ENCODE assay signal across 8 cellular contexts in the genomic region with DNA sequence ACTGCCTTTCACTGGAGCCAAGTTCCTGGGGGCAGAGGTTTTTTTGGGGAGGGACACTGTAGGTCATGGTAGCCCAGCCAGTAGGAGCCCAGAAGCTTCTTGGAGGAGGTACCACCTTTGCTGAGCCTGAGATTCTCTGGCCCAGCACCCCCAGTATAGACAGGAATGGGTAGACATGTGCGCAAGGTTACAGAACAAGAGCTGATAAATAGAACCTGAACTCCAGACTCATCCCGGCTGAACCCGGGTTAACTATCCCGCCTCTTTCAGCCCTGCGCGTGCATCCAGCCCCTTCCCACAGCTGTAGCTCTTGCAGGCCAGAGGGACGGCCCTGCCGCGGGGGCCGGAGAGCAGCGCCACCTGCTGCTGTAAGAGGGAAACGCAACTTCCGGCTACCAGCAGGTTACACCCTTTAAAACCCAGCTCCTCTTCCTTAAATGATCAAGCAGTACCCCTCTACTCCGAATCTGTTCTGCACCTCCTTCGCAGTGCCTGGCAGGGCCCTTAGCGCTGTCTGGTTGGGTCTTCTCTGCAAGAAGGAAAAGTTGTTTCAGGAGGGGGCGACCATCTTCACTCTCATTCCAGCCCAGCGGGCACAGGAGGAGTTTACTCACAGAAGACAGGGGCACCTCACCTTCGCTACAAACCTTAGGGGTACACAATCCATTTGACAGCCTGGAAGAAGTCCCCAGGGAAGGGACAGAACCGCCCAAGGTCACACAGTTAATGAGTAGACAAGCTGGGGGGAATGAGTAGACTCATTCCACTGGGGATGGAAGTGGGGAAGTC. TPM values are rescaled to one million over a fixed set of nuclear protein-coding genes. Genes with fewer than 3 reads are reported as not detected.
DNase-seq lines count a peak whose midpoint lies in the region; ATAC-seq and TF ChIP-seq lines count a peak whose summit lies in the region.

No MANE protein-coding gene starts in this region.

- H3K27ac Mint-ChIP-seq in activated CD4-positive, alpha-beta T cell treated with anti-CD3 and anti-CD28 coated beads, Interleukin-2, amount 10 ng/mL, durations not matched to agents 24 days and 14 days: no peak overlapping the region

- no peak overlapping the region for H3K4me3 Mint-ChIP-seq in activated CD4-positive, alpha-beta T cell treated with anti-CD3 and anti-CD28 coated beads, Interleukin-2, amount 10 ng/mL, durations not matched to agents 24 days and 14 days

- intact Hi-C loops in activated CD4-positive, alpha-beta T cell treated with anti-CD3 and anti-CD28 coated beads, Interleukin-2, amount 10 ng/mL, durations not matched to agents 24 days and 14 days (cut with micrococcal nuclease): loop anchor here (1.0 to 2.0 kb wide), 2 partner anchors 83 to 291 kb away; no protein-coding TSS in a partner anchor
- intact Hi-C loops in dorsolateral prefrontal cortex (cut with DNase I): loop anchor here (2.0 to 10.0 kb wide), 6 partner anchors 82 to 293 kb away; partner anchors contain the start of gene TBC1D20 (in 1 of the 2)

- peak overlapping the region in 3 of 59 donors; percentile 0 to 23 (median 6) for H3K4me3 ChIP-seq in dorsolateral prefrontal cortex

- H3K27ac ChIP-seq in dorsolateral prefrontal cortex: peak overlapping the region in 27 of 59 donors; percentile 1 to 70 (median 34)

- H3K9me3 Mint-ChIP-seq in activated CD4-positive, alpha-beta T cell treated with anti-CD3 and anti-CD28 coated beads, Interleukin-2, amount 10 ng/mL, durations not matched to agents 24 days and 14 days: no peaks in the 10 kb centered on the region

- peaks cover 22% of the 10 kb centered on the region for H3K27me3 Mint-ChIP-seq in activated CD4-positive, alpha-beta T cell treated with anti-CD3 and anti-CD28 coated beads, Interleukin-2, amount 10 ng/mL, durations not matched to agents 24 days and 14 days

- peak; percentile 75 for ATAC-seq in HG03066 (IDR thresholded peaks at IDR 0.05; ENCODE audit: low read depth, unreplicated experiment)
- ATAC-seq in GM21515 (IDR thresholded peaks at IDR 0.05; ENCODE audit: unreplicated experiment): no peak

- H3K27me3 ChIP-seq in dorsolateral prefrontal cortex: no peaks in the 10 kb centered on the region

- peak; percentile 98 for TF ChIP-seq CTCF in GM12873 (IDR thresholded peaks at IDR 0.05; ENCODE audit: insufficient read depth, low read depth, low read length, missing control alignments)
- TF ChIP-seq CTCF in dorsolateral prefrontal cortex (IDR thresholded peaks at IDR 0.05 in 54 of 56, conservative IDR thresholded peaks at IDR 0.05 in 2 of 56; ENCODE audit: low read depth in 1 of 56, partially characterized antibody in 56 of 56): peak; percentile 89 to 99 (median 96)

- peaks cover 33% of the 10 kb centered on the region for H3K36me3 Mint-ChIP-seq in activated CD4-positive, alpha-beta T cell treated with anti-CD3 and anti-CD28 coated beads, Interleukin-2, amount 10 ng/mL, durations not matched to agents 24 days and 14 days (ENCODE audit: low read depth)

- DNase-seq in NCI-H524 (lab: John Stamatoyannopoulos, UW): peak; percentile 64 to 84
- peak; percentile 93 for DNase-seq in activated CD4-positive, alpha-beta T cell treated with anti-CD3 and anti-CD28 coated beads, Interleukin-2, amount 10 ng/mL, durations not matched to agents 24 days and 14 days
- DNase-seq in dorsolateral prefrontal cortex: peak in 9 of 10 donors; percentile 41 to 85 (median 62)
- peak; percentile 65 to 84 for DNase-seq in lung microvascular endothelial cell (ENCODE audit: low read depth in 2 of 2)
- DNase-seq in stimulated activated CD8-positive, alpha-beta memory T cell treated with anti-CD3 and anti-CD28 coated beads, Interleukin-15, amount 100 ng/mL, for 48 hours (ENCODE audit: low read depth in 2 of 2): peak; percentile 40 to 56

- peaks cover 11% of the 10 kb centered on the region for H3K4me1 Mint-ChIP-seq in activated CD4-positive, alpha-beta T cell treated with anti-CD3 and anti-CD28 coated beads, Interleukin-2, amount 10 ng/mL, durations not matched to agents 24 days and 14 days

RNA-seq across cellular contexts. Expression of gene SRXN1, which starts 7.5 kb away (rescaled TPM):
- total RNA-seq in activated CD4-positive, alpha-beta T cell treated with anti-CD3 and anti-CD28 coated beads, Interleukin-2, amount 10 ng/mL, durations not matched to agents 24 days and 14 days: 24.1 and 25.5 TPM in 2 replicates
- total RNA-seq in dorsolateral prefrontal cortex (10 to 100 TPM; 14.4 to 47.4 (median 30.2) TPM), lung microvascular endothelial cell (21.2 and 25.7 TPM in 2 replicates)

RNA-seq across cellular contexts. Expression of gene SCRT2, which starts 30.1 kb away (rescaled TPM):
- not detected in 2 replicates for total RNA-seq in activated CD4-positive, alpha-beta T cell treated with anti-CD3 and anti-CD28 coated beads, Interleukin-2, amount 10 ng/mL, durations not matched to agents 24 days and 14 days
- total RNA-seq in dorsolateral prefrontal cortex (1 to 10 TPM in 114 of 120 experiments, under 1 TPM in 6; 0.60 to 6.8 (median 2.2) TPM), lung microvascular endothelial cell (not detected in 2 replicates)

RNA-seq across cellular contexts. Expression of gene TCF15, which starts 35.4 kb away (rescaled TPM):
- total RNA-seq in activated CD4-positive, alpha-beta T cell treated with anti-CD3 and anti-CD28 coated beads, Interleukin-2, amount 10 ng/mL, durations not matched to agents 24 days and 14 days: 0.12 TPM in 1 of 2 replicates, not detected in the other
- total RNA-seq in dorsolateral prefrontal cortex: 1 to 10 TPM in 22 of 120 experiments, under 1 TPM in 81, not detected in 17; 0.18 to 2.2 (median 0.69) TPM
- total RNA-seq in lung microvascular endothelial cell: 0.60 and 0.87 TPM in 2 replicates
